In the genomic region with DNA sequence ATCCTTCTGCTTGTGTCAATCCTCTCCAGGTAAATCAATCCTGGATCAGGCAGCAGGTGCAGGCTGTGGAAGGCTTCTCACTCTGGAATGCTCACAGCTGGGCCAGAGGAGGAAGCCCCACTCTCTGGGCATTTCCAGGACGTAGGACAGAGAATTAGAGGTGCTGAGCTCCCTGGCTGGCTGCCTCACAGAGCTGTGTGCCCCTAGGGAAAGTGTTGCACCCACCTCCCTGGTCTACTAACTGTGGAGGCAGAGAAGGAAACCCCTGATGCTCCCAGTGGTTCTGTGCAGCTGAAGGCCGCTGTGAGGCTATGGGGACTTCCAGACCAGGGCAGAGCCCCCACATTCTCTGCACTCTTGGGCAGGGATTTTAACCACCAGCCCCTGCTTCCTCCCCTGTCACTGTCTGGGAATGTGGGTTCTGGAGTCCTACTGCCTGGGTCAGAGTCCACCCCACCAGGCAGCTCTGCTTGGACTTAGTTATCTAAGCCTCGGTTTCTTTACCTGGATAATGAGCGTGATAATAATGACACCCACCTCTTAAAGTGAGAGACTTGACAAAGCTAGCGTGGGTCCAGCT, we compare ENCODE assay signal across 33 cellular contexts.
DNase-seq lines count a peak whose midpoint lies in the region; ATAC-seq and TF ChIP-seq lines count a peak whose summit lies in the region.
"Had no signal": no experiment of that assay in that cellular context is flagged by ENCODE, and none has a peak within 500 bp of the region (broad histone marks: within the 10 kb centered on the region; RNA-seq: fewer than 3 reads in every experiment).

No MANE protein-coding gene starts in this region.

- H3K4me1 Mint-ChIP-seq in activated naive CD4-positive, alpha-beta T cell treated with anti-CD3 and anti-CD28 coated beads, Interleukin-2, amount 50 U/mL, for 24 hours = no peaks in the 10 kb centered on the region
- H3K4me1 Mint-ChIP-seq in activated naive CD4-positive, alpha-beta T cell treated with anti-CD3 and anti-CD28 coated beads, Interleukin-2, amount 10 ng/mL, durations not matched to agents 7 days and 5 days = no peaks in the 10 kb centered on the region

- H3K27ac ChIP-seq in right lobe of liver (no peak overlapping the region), prostate gland (no peak overlapping the region)
- H3K27ac ChIP-seq: 22Rv1, cardiac muscle cell, heart right ventricle, SJCRH30, tibial artery, VCaP had no signal

- no peaks in the 10 kb centered on the region for H3K9me3 ChIP-seq in right lobe of liver
- H3K9me3 ChIP-seq in prostate gland = no peaks in the 10 kb centered on the region
- H3K9me3 ChIP-seq: heart right ventricle, SJCRH30, tibial artery had no signal

- no peaks in the 10 kb centered on the region for H3K36me3 Mint-ChIP-seq in activated naive CD4-positive, alpha-beta T cell treated with anti-CD3 and anti-CD28 coated beads, Interleukin-2, amount 50 U/mL, for 24 hours
- H3K36me3 Mint-ChIP-seq in activated naive CD4-positive, alpha-beta T cell treated with anti-CD3 and anti-CD28 coated beads, Interleukin-2, amount 10 ng/mL, durations not matched to agents 7 days and 5 days = no peaks in the 10 kb centered on the region

- no peak for TF ChIP-seq CTCF in choroid plexus epithelial cell (conservative IDR thresholded peaks at IDR 0.05; ENCODE audit: low read depth, low read length)
- TF ChIP-seq CTCF in right lobe of liver (IDR thresholded peaks at IDR 0.05) = no peak
- TF ChIP-seq CTCF in prostate gland (IDR thresholded peaks at IDR 0.05) = no peak
- no peak for TF ChIP-seq CTCF in GM10248 (IDR thresholded peaks at IDR 0.05; ENCODE audit: control extremely low read depth, extremely low read depth, low read depth, missing control alignments)

- WGBS in right lobe of liver (ENCODE audit: insufficient coverage, low coverage, low lambda C conversion rate, missing lambda C conversion rate) = 76% methylated on average over 2 of the region's 5 CpGs
- 91% methylated on average over 5 of the region's 5 CpGs for WGBS in prostate gland

- POLR2A ChIA-PET in GM10248 (lab: Yijun Ruan, JAX) = no interaction called here

- peak overlapping the region; percentile 51 for H3K27ac Mint-ChIP-seq in activated naive CD4-positive, alpha-beta T cell treated with anti-CD3 and anti-CD28 coated beads, Interleukin-2, amount 50 U/mL, for 24 hours
- no peak overlapping the region for H3K27ac Mint-ChIP-seq in activated naive CD4-positive, alpha-beta T cell treated with anti-CD3 and anti-CD28 coated beads, Interleukin-2, amount 10 ng/mL, durations not matched to agents 7 days and 5 days
- H3K27ac Mint-ChIP-seq: activated CD8-positive, alpha-beta T cell treated with anti-CD3 and anti-CD28 coated beads, Interleukin-2, amount 10 ng/mL, durations not matched to agents 7 days and 5 days; CD4-positive, alpha-beta T cell; H9; nephron progenitor cell had no signal

- CTCF ChIA-PET in activated naive CD4-positive, alpha-beta T cell treated with anti-CD3 and anti-CD28 coated beads, Interleukin-2, amount 10 ng/mL, durations not matched to agents 7 days and 5 days (lab: Charles Lee) = no interaction called here
- CTCF ChIA-PET in GM10248 (lab: Yijun Ruan, JAX) = interaction anchor here (1.1 kb wide), 1 partner anchor 28 kb away, joined by 3 read pairs; no protein-coding TSS in a partner anchor

- no peak for DNase-seq in activated naive CD4-positive, alpha-beta T cell treated with anti-CD3 and anti-CD28 coated beads, Interleukin-2, amount 10 ng/mL, durations not matched to agents 7 days and 5 days
- DNase-seq in choroid plexus epithelial cell (ENCODE audit: low read depth) = peak; percentile 5
- no peak for DNase-seq in right lobe of liver
- DNase-seq in hypothalamus (lab: John Stamatoyannopoulos, UW) = no peak
- no peak for DNase-seq in prostate gland (ENCODE audit: low spot score)
- no peak for DNase-seq in GM10248 (ENCODE audit: extremely low spot score)
- no peak for DNase-seq in activated naive CD4-positive, alpha-beta T cell treated with Interleukin-2 at 50 U/mL for 16 hours
- DNase-seq: activated CD4-positive, alpha-beta T cell treated with anti-CD3 and anti-CD28 coated beads for 4 hours; activated CD8-positive, alpha-beta T cell treated with anti-CD3 and anti-CD28 coated beads, Interleukin-2, amount 10 ng/mL, durations not matched to agents 7 days and 5 days; activated naive CD4-positive, alpha-beta T cell treated with anti-CD3 and anti-CD28 coated beads, Interleukin-2, amount 50 U/mL, for 16 hours; AML-193; amygdala; CD4-positive, alpha-beta T cell; DND-41; H9; heart right ventricle; left cardiac atrium; mammary epithelial cell; NCI-H1105; NCI-H187; nephron progenitor cell; posterior cingulate gyrus; RPMI8226; SJCRH30; stimulated activated CD4-positive, alpha-beta T cell treated with anti-CD3 and anti-CD28 coated beads, Interleukin-4, amount 100 ng/mL, for 24 hours; T-helper 9 cell had no signal

- peak in 3 of 4 donors; percentile 4 to 49 (median 31) for ATAC-seq in right lobe of liver
- ATAC-seq: activated CD8-positive, alpha-beta T cell treated with anti-CD3 and anti-CD28 coated beads, Interleukin-2, amount 10 ng/mL, durations not matched to agents 7 days and 5 days; GM12878; heart right ventricle; left cardiac atrium; sciatic nerve had no signal

- intact Hi-C loops in right lobe of liver (cut with DNase I) (no loop called here), prostate gland (cut with DNase I) (no loop called here)

- H3K4me1 ChIP-seq in right lobe of liver = no peaks in the 10 kb centered on the region
- no peaks in the 10 kb centered on the region for H3K4me1 ChIP-seq in prostate gland (replicated peaks)
- H3K4me1 ChIP-seq: SJCRH30 had no signal

- H3K9me3 Mint-ChIP-seq in activated naive CD4-positive, alpha-beta T cell treated with anti-CD3 and anti-CD28 coated beads, Interleukin-2, amount 50 U/mL, for 24 hours = no peaks in the 10 kb centered on the region
- no peaks in the 10 kb centered on the region for H3K9me3 Mint-ChIP-seq in activated naive CD4-positive, alpha-beta T cell treated with anti-CD3 and anti-CD28 coated beads, Interleukin-2, amount 10 ng/mL, durations not matched to agents 7 days and 5 days
- H3K9me3 Mint-ChIP-seq: CD4-positive, alpha-beta T cell; H9; nephron progenitor cell had no signal

- TF ChIP-seq POLR2A in right lobe of liver (IDR thresholded peaks at IDR 0.05) = no peak
- no peak for TF ChIP-seq POLR2A in prostate gland (IDR thresholded peaks at IDR 0.05)

- no peak overlapping the region for H3K4me3 Mint-ChIP-seq in activated naive CD4-positive, alpha-beta T cell treated with anti-CD3 and anti-CD28 coated beads, Interleukin-2, amount 50 U/mL, for 24 hours
- H3K4me3 Mint-ChIP-seq in activated naive CD4-positive, alpha-beta T cell treated with anti-CD3 and anti-CD28 coated beads, Interleukin-2, amount 10 ng/mL, durations not matched to agents 7 days and 5 days = no peak overlapping the region
- H3K4me3 Mint-ChIP-seq: activated CD8-positive, alpha-beta T cell treated with anti-CD3 and anti-CD28 coated beads, Interleukin-2, amount 10 ng/mL, durations not matched to agents 7 days and 5 days; CD4-positive, alpha-beta T cell; H9; nephron progenitor cell had no signal

- H3K4me3 ChIP-seq in choroid plexus epithelial cell (ENCODE audit: low read depth, low read length) = no peak overlapping the region
- H3K4me3 ChIP-seq in right lobe of liver = no peak overlapping the region
- H3K4me3 ChIP-seq in prostate gland = no peak overlapping the region
- H3K4me3 ChIP-seq: cardiac muscle cell, GM12878, heart right ventricle, SJCRH30, tibial artery had no signal

- H3K27me3 ChIP-seq in right lobe of liver (no peaks in the 10 kb centered on the region), prostate gland (replicated peaks; ENCODE audit: insufficient read depth) (no peaks in the 10 kb centered on the region)
- H3K27me3 ChIP-seq: cardiac muscle cell, heart right ventricle, tibial artery had no signal

- H3K27me3 Mint-ChIP-seq in activated naive CD4-positive, alpha-beta T cell treated with anti-CD3 and anti-CD28 coated beads, Interleukin-2, amount 50 U/mL, for 24 hours = no peaks in the 10 kb centered on the region
- peaks cover 15% of the 10 kb centered on the region for H3K27me3 Mint-ChIP-seq in activated naive CD4-positive, alpha-beta T cell treated with anti-CD3 and anti-CD28 coated beads, Interleukin-2, amount 10 ng/mL, durations not matched to agents 7 days and 5 days
- H3K27me3 Mint-ChIP-seq: CD4-positive, alpha-beta T cell had no signal

- H3K36me3 ChIP-seq in right lobe of liver (no peaks in the 10 kb centered on the region), prostate gland (no peaks in the 10 kb centered on the region)
- H3K36me3 ChIP-seq: cardiac muscle cell, heart right ventricle, SJCRH30, tibial artery had no signal
